8 cellular contexts compared by ENCODE assay signal in genomic region chr2:37389984-37390765, GRCh38. TPM values are rescaled to one million over a fixed set of nuclear protein-coding genes. Genes with fewer than 3 reads are reported as not detected.
DNase-seq lines count a peak whose midpoint lies in the region; ATAC-seq, FAIRE-seq and TF ChIP-seq lines count a peak whose summit lies in the region.

No MANE protein-coding gene starts in this region.

- no peaks in the 10 kb centered on the region for H4K20me1 ChIP-seq in keratinocyte (ENCODE audit: control insufficient read depth, extremely low read depth, insufficient read depth, low read length)

- POLR2A ChIA-PET in Caco-2 (lab: Charles Lee), result interaction anchor here (0.6 to 1.2 kb wide), 2 partner anchors 16 to 231 kb away, joined by 3 read pairs; no protein-coding TSS in a partner anchor
- POLR2A ChIA-PET in activated naive CD8-positive, alpha-beta T cell treated with anti-CD3 and anti-CD28 coated beads, Interleukin-2, amount 10 ng/mL, durations not matched to agents 7 days and 5 days (lab: Charles Lee), result interaction anchor here (0.6 to 1.2 kb wide), 3 partner anchors 13 to 89 kb away, joined by 3 to 4 read pairs (median 3); no protein-coding TSS in a partner anchor

- no peaks in the 10 kb centered on the region for H3K9me1 ChIP-seq in keratinocyte (ENCODE audit: control insufficient read depth, extremely low read depth, insufficient read depth, low read length)

- H3K4me3 ChIP-seq in Caco-2 (ENCODE audit: low read depth, low read length) (no peak overlapping the region), keratinocyte (ENCODE audit: control insufficient read depth in 2 of 3, extremely low read depth in 1 of 3, insufficient read depth in 2 of 3, low read depth in 1 of 3, low read length in 3 of 3) (peak overlapping the region in 1 of 3 experiments; percentile 9)

- intact Hi-C loops in Caco-2 (cut with micrococcal nuclease; ENCODE audit: unreplicated experiment), result loop anchor here (2.0 to 10.0 kb wide), 2 partner anchors 47 to 885 kb away; no protein-coding TSS in a partner anchor

- H3K27ac ChIP-seq in keratinocyte (ENCODE audit: control insufficient read depth, insufficient read depth, low read length), result peak overlapping the region; percentile 82

- CTCF ChIA-PET in Caco-2 (lab: Charles Lee), result interaction anchor here (1.2 kb wide), 1 partner anchor 487 kb away, joined by 4 read pairs; no protein-coding TSS in a partner anchor

- peak overlapping the region; percentile 54 for H2AFZ ChIP-seq in keratinocyte (ENCODE audit: control insufficient read depth, low read length)

- no peaks in the 10 kb centered on the region for H3K27me3 ChIP-seq in Caco-2 (replicated peaks; ENCODE audit: control insufficient read depth, insufficient read depth, low read length)
- no peaks in the 10 kb centered on the region for H3K27me3 ChIP-seq in keratinocyte (ENCODE audit: control insufficient read depth, extremely low read depth, insufficient read depth, low read length)

- ATAC-seq in GM19438 (IDR thresholded peaks at IDR 0.05; ENCODE audit: low read depth, unreplicated experiment) (peak; percentile 94), HG03460 (IDR thresholded peaks at IDR 0.05; ENCODE audit: unreplicated experiment) (peak; percentile 95), SK-N-SH treated with all-trans-retinoic acid at 6 μM for 48 hours (peak; percentile 86)
- peak; percentile 98 for ATAC-seq in activated naive CD8-positive, alpha-beta T cell treated with anti-CD3 and anti-CD28 coated beads, Interleukin-2, amount 10 ng/mL, durations not matched to agents 7 days and 5 days (ENCODE audit: low read depth)

- H3K79me2 ChIP-seq in keratinocyte (ENCODE audit: control insufficient read depth, insufficient read depth, low read length), result no peaks in the 10 kb centered on the region

- H3K9me3 ChIP-seq in Caco-2 (no peaks in the 10 kb centered on the region), keratinocyte (ENCODE audit: control insufficient read depth, low read depth, low read length) (no peaks in the 10 kb centered on the region)

- H3K36me3 Mint-ChIP-seq in Caco-2 (ENCODE audit: insufficient read depth, unreplicated experiment), result no peaks in the 10 kb centered on the region
- H3K36me3 Mint-ChIP-seq in activated naive CD8-positive, alpha-beta T cell treated with anti-CD3 and anti-CD28 coated beads, Interleukin-2, amount 10 ng/mL, durations not matched to agents 7 days and 5 days, result no peaks in the 10 kb centered on the region

- DNase-seq in Caco-2 (peak; percentile 40 to 46), keratinocyte (ENCODE audit: low read depth, low spot score) (no peak), NCI-H1436 (lab: John Stamatoyannopoulos, UW) (no peak)
- DNase-seq in activated naive CD8-positive, alpha-beta T cell treated with anti-CD3 and anti-CD28 coated beads, Interleukin-2, amount 10 ng/mL, durations not matched to agents 7 days and 5 days, result no peak
- DNase-seq in stimulated activated CD8-positive, alpha-beta memory T cell treated with anti-CD3 and anti-CD28 coated beads, Interleukin-2, amount 100 ng/mL, for 1 hour (ENCODE audit: low read depth in 2 of 2), result peak; percentile 16

- H3K27ac Mint-ChIP-seq in Caco-2 (ENCODE audit: unreplicated experiment), result no peak overlapping the region
- H3K27ac Mint-ChIP-seq in activated naive CD8-positive, alpha-beta T cell treated with anti-CD3 and anti-CD28 coated beads, Interleukin-2, amount 10 ng/mL, durations not matched to agents 7 days and 5 days, result peak overlapping the region; percentile 62

- peak overlapping the region; percentile 29 for H3K9ac ChIP-seq in keratinocyte (ENCODE audit: control insufficient read depth, extremely low read depth, insufficient read depth, low read length)

- H3K4me3 Mint-ChIP-seq in Caco-2 (ENCODE audit: unreplicated experiment), result no peak overlapping the region
- peak overlapping the region; percentile 50 for H3K4me3 Mint-ChIP-seq in activated naive CD8-positive, alpha-beta T cell treated with anti-CD3 and anti-CD28 coated beads, Interleukin-2, amount 10 ng/mL, durations not matched to agents 7 days and 5 days

- peaks cover 12% of the 10 kb centered on the region for H3K4me1 ChIP-seq in Caco-2
- peaks cover 43% of the 10 kb centered on the region for H3K4me1 ChIP-seq in keratinocyte (ENCODE audit: control insufficient read depth, extremely low read depth, insufficient read depth, low read length)

- dilution Hi-C loops in keratinocyte (cut with MboI; ENCODE audit: extremely low pct_ligation_motif_present, low sequenced_read_pairs), result no loop called here

- peaks cover 10% of the 10 kb centered on the region for H3K9me3 Mint-ChIP-seq in Caco-2 (ENCODE audit: unreplicated experiment)
- no peaks in the 10 kb centered on the region for H3K9me3 Mint-ChIP-seq in activated naive CD8-positive, alpha-beta T cell treated with anti-CD3 and anti-CD28 coated beads, Interleukin-2, amount 10 ng/mL, durations not matched to agents 7 days and 5 days

- FAIRE-seq in keratinocyte (lab: Jason Lieb, UNC), result peak; percentile 96

- no peaks in the 10 kb centered on the region for H3K27me3 Mint-ChIP-seq in Caco-2 (ENCODE audit: insufficient read depth, unreplicated experiment)
- H3K27me3 Mint-ChIP-seq in activated naive CD8-positive, alpha-beta T cell treated with anti-CD3 and anti-CD28 coated beads, Interleukin-2, amount 10 ng/mL, durations not matched to agents 7 days and 5 days, result no peaks in the 10 kb centered on the region

- no TSS peak for BruUV-seq in Caco-2 (replicated peaks; lab: Mats Ljungman, UMichigan)

- peak overlapping the region; percentile 55 for H3K4me2 ChIP-seq in keratinocyte (ENCODE audit: control insufficient read depth, extremely low read depth, insufficient read depth, low read depth, low read length)

- H3K4me1 Mint-ChIP-seq in Caco-2 (ENCODE audit: low read depth, unreplicated experiment), result peaks cover 26% of the 10 kb centered on the region
- H3K4me1 Mint-ChIP-seq in activated naive CD8-positive, alpha-beta T cell treated with anti-CD3 and anti-CD28 coated beads, Interleukin-2, amount 10 ng/mL, durations not matched to agents 7 days and 5 days, result peaks cover 18% of the 10 kb centered on the region

- no peaks in the 10 kb centered on the region for H3K36me3 ChIP-seq in Caco-2 (ENCODE audit: control insufficient read depth, insufficient read depth, low read length)
- H3K36me3 ChIP-seq in keratinocyte (ENCODE audit: control insufficient read depth in 2 of 2, extremely low read depth in 1 of 2, insufficient read depth in 2 of 2, low read length in 2 of 2), result no peaks in the 10 kb centered on the region

- TF ChIP-seq CTCF in Caco-2 (IDR thresholded peaks at IDR 0.05; ENCODE audit: insufficient read depth in 1 of 2, low read depth in 1 of 2, low read length in 1 of 2, severe bottlenecking in 1 of 2, unreplicated experiment in 1 of 2) (no peak), keratinocyte (optimal IDR thresholded peaks at IDR 0.05 in 1 of 3, IDR thresholded peaks at IDR 0.05 in 1 of 3, conservative IDR thresholded peaks at IDR 0.05 in 1 of 3; ENCODE audit: extremely low read depth in 1 of 3, insufficient read depth in 2 of 3, low read length in 3 of 3) (no peak)

TF ChIP-seq in SK-N-SH treated with all-trans-retinoic acid at 6 μM for 48 hours, 23 proteins besides CTCF, POLR2A, EP300 and RAD21 (continues in another document):
- TF ChIP-seq ISL1 (CRISPR knock-in tag; IDR thresholded peaks at IDR 0.05) (no peak), SNAI2 (CRISPR knock-in tag; IDR thresholded peaks at IDR 0.05) (no peak), POU6F1 (CRISPR knock-in tag; IDR thresholded peaks at IDR 0.05; ENCODE audit: borderline replicate concordance, low read depth) (no peak)

RNA-seq across cellular contexts. Expression of gene QPCT, which starts 45.7 kb away (rescaled TPM):
- 4.7 and 6.3 TPM in 2 replicates for total RNA-seq in Caco-2 (2022)
- 1 to 10 TPM in 1 of 2 experiments, under 1 TPM in 1; 0.50 to 1.1 TPM for total RNA-seq in activated naive CD8-positive, alpha-beta T cell treated with anti-CD3 and anti-CD28 coated beads, Interleukin-2, amount 10 ng/mL, durations not matched to agents 7 days and 5 days
- polyA plus RNA-seq in keratinocyte, result 11.6 to 26.2 TPM (median 11.7 TPM) in 3 replicates
- polyA plus RNA-seq in keratinocyte (2011; ENCODE audit: low read depth), result 25.3 TPM
- 13.9 and 25.5 TPM in 2 replicates for polyA plus RNA-seq in keratinocyte (2011; cell fraction: cytosol; rRNA removed)
- polyA plus RNA-seq in keratinocyte (2011; cell fraction: nucleus; rRNA removed), result 32.5 and 33.5 TPM in 2 replicates
- polyA plus RNA-seq in keratinocyte (2012; ENCODE audit: low replicate concordance), result 8.1 and 35.4 TPM in 2 replicates
- 14.4 to 23.7 TPM (median 18.5 TPM) in 3 replicates for polyA minus RNA-seq in keratinocyte
- polyA minus RNA-seq in keratinocyte (2011; cell fraction: cytosol; rRNA and poly(A)+ RNA removed), result 25.1 TPM
- 12.8 and 16.4 TPM in 2 replicates for polyA minus RNA-seq in keratinocyte (2011; cell fraction: nucleus; rRNA and poly(A)+ RNA removed)

Comparison
In these comparisons a context has a peak if more than half of its experiments do, and no peak if none do; other contexts are left out.
1. DNase-seq: peak in Caco-2 (2 of 2) and stimulated activated CD8-positive, alpha-beta memory T cell treated with anti-CD3 and anti-CD28 coated beads, Interleukin-2, amount 100 ng/mL, for 1 hour (2 of 2); none in activated naive CD8-positive, alpha-beta T cell treated with anti-CD3 and anti-CD28 coated beads, Interleukin-2, amount 10 ng/mL, durations not matched to agents 7 days and 5 days (single experiment), keratinocyte (single experiment) and NCI-H1436 (single experiment).
2. Peak in every context shown above with its lines, with median percentiles within 50 percentile points of each other: ATAC-seq.